ENCODE assay signal across 8 cellular contexts in genomic region chr4:75895744-75896314, GRCh38. TPM values are rescaled to one million over a fixed set of nuclear protein-coding genes. Genes with fewer than 3 reads are reported as not detected.
DNase-seq lines count a peak whose midpoint lies in the region; ATAC-seq and TF ChIP-seq lines count a peak whose summit lies in the region.

No MANE protein-coding gene starts in this region.

- CTCF ChIA-PET in CD4-positive, alpha-beta memory T cell (lab: Charles Lee; ENCODE audit: partially characterized antibody) = interaction anchor here (0.5 to 5.6 kb wide), 29 partner anchors 9 to 312 kb away, joined by 3 to 37 read pairs (median 4); no protein-coding TSS in a partner anchor
- CTCF ChIA-PET in mammary epithelial cell (lab: Charles Lee; ENCODE audit: low non-redundant PET) = interaction anchor here (0.5 to 0.7 kb wide), 6 partner anchors 13 to 1405 kb away, joined by 3 to 7 read pairs (median 4); partner anchors contain the start of gene NAAA

- intact Hi-C loops in CD4-positive, alpha-beta memory T cell (cut with micrococcal nuclease) = loop anchor here (1.0 kb wide), 2 partner anchors 45 to 171 kb away; partner anchors contain the start of gene NAAA
- intact Hi-C loops in mammary epithelial cell (cut with micrococcal nuclease) = loop anchor here (1.0 to 5.0 kb wide), 3 partner anchors 45 to 201 kb away; partner anchors contain the start of gene NAAA

- H3K23ac ChIP-seq in mesenchymal stem cell (ENCODE audit: low read length in 2 of 2) = no peak overlapping the region

- no peaks in the 10 kb centered on the region for H3K79me2 ChIP-seq in mammary epithelial cell (ENCODE audit: insufficient read depth, low read length)

- no peak overlapping the region for H2AK5ac ChIP-seq in mesenchymal stem cell (ENCODE audit: low read length, severe bottlenecking)

- H2AFZ ChIP-seq in mammary epithelial cell (ENCODE audit: low read depth, low read length) (no peak overlapping the region), mesenchymal stem cell (ENCODE audit: low read depth, low read length) (no peak overlapping the region)

- H3K9me3 ChIP-seq in CD4-positive, alpha-beta memory T cell (ENCODE audit: control insufficient read depth in 1 of 2, low read length in 2 of 2) = no peaks in the 10 kb centered on the region
- no peaks in the 10 kb centered on the region for H3K9me3 ChIP-seq in mammary epithelial cell (replicated peaks; ENCODE audit: insufficient read depth, low read length)
- no peaks in the 10 kb centered on the region for H3K9me3 ChIP-seq in mesenchymal stem cell (ENCODE audit: control insufficient read depth, low read length)

- no peaks in the 10 kb centered on the region for H3K27me3 Mint-ChIP-seq in CD4-positive, alpha-beta memory T cell

- no peak overlapping the region for H3K14ac ChIP-seq in mesenchymal stem cell (ENCODE audit: low read length in 2 of 2)

- H3K27ac ChIP-seq in CD4-positive, alpha-beta memory T cell (ENCODE audit: low read depth, low read length) = no peak overlapping the region
- no peak overlapping the region for H3K27ac ChIP-seq in mammary epithelial cell (ENCODE audit: insufficient read depth, low read depth, low read length)
- no peak overlapping the region for H3K27ac ChIP-seq in mesenchymal stem cell (ENCODE audit: low read length, poor library complexity, severe bottlenecking)

- TF ChIP-seq CTCF in mammary epithelial cell (conservative IDR thresholded peaks at IDR 0.05 in 1 of 2, IDR thresholded peaks at IDR 0.05 in 1 of 2; ENCODE audit: extremely low read depth in 1 of 2, insufficient read depth in 1 of 2, low read depth in 1 of 2, low read length in 2 of 2) = peak; percentile 46 to 62

- no peak overlapping the region for H3K4me2 ChIP-seq in mammary epithelial cell (ENCODE audit: insufficient read depth, low read depth, low read length)
- no peak overlapping the region for H3K4me2 ChIP-seq in mesenchymal stem cell (ENCODE audit: low read length, poor library complexity, severe bottlenecking)

- no peak overlapping the region for H3K9ac ChIP-seq in mammary epithelial cell (ENCODE audit: insufficient read depth, low read length)
- H3K9ac ChIP-seq in mesenchymal stem cell (ENCODE audit: low read length) = no peak overlapping the region

- BruUV-seq in mammary epithelial cell (replicated peaks; lab: Mats Ljungman, UMichigan) = no TSS peak

- H3K4ac ChIP-seq in mesenchymal stem cell (ENCODE audit: low read depth in 1 of 2, low read length in 2 of 2) = no peak overlapping the region

- no peak overlapping the region for H2BK120ac ChIP-seq in mesenchymal stem cell (ENCODE audit: low read depth, low read length)

- H3K4me1 Mint-ChIP-seq in CD4-positive, alpha-beta memory T cell = peaks cover 0 to 3% (median under 1%) of the 10 kb centered on the region in 4 donors

- no peaks in the 10 kb centered on the region for H3K27me3 ChIP-seq in CD4-positive, alpha-beta memory T cell (ENCODE audit: insufficient read depth, low read length)
- H3K27me3 ChIP-seq in mammary epithelial cell (ENCODE audit: insufficient read depth, low read length) (no peaks in the 10 kb centered on the region), mesenchymal stem cell (ENCODE audit: control insufficient read depth in 1 of 2, insufficient read depth in 1 of 2, low read length in 2 of 2) (peaks cover 0 to 15% of the 10 kb centered on the region in 2 experiments)

- peak; percentile 60 for ATAC-seq in GM18907 (IDR thresholded peaks at IDR 0.05; ENCODE audit: unreplicated experiment)
- ATAC-seq in GM19328 (IDR thresholded peaks at IDR 0.05; ENCODE audit: unreplicated experiment) = no peak

- H2BK5ac ChIP-seq in mesenchymal stem cell (ENCODE audit: low read depth, low read length, poor library complexity, severe bottlenecking) = no peak overlapping the region

- no peaks in the 10 kb centered on the region for H4K20me1 ChIP-seq in mammary epithelial cell (ENCODE audit: insufficient read depth, low read length)

- no peak overlapping the region for H4K91ac ChIP-seq in mesenchymal stem cell (ENCODE audit: low read length)

- no peak overlapping the region for H2BK15ac ChIP-seq in mesenchymal stem cell (ENCODE audit: low read depth, poor library complexity, severe bottlenecking)

- DNase-seq in CD4-positive, alpha-beta memory T cell = peak in 4 of 5 donors; percentile 26 to 49 (median 36)
- DNase-seq in NCI-H460 (ENCODE audit: extremely low read depth, low read depth) (peak; percentile 24), mammary epithelial cell (peak; percentile 11), mesenchymal stem cell (peak; percentile 22), NCI-H2107 treated with DMSO at 0.1 percent for 48 hours (lab: John Stamatoyannopoulos, UW; ENCODE audit: unreplicated experiment) (no peak), amniotic stem cell (lab: John Stamatoyannopoulos, UW) (no peak)

- no peaks in the 10 kb centered on the region for H3K79me1 ChIP-seq in mesenchymal stem cell (replicated peaks; ENCODE audit: low read length, poor library complexity, severe bottlenecking)

- 46% methylated on average over 4 of the region's 4 CpGs for WGBS in mammary epithelial cell (ENCODE audit: low coverage, missing lambda C conversion rate)
- WGBS in mesenchymal stem cell = 36% methylated on average over 4 of the region's 4 CpGs

- no peak overlapping the region for H3K4me3 ChIP-seq in CD4-positive, alpha-beta memory T cell (ENCODE audit: low read length in 2 of 2)
- H3K4me3 ChIP-seq in mammary epithelial cell (replicated peaks in 1 of 3; ENCODE audit: insufficient read depth in 1 of 3, low read depth in 2 of 3, low read length in 3 of 3) (no peak overlapping the region), mesenchymal stem cell (ENCODE audit: insufficient read depth in 1 of 2, low read depth in 1 of 2, low read length in 2 of 2) (no peak overlapping the region)

- peaks cover 0 to 2% (median 0%) of the 10 kb centered on the region in 8 donors for H3K9me3 Mint-ChIP-seq in CD4-positive, alpha-beta memory T cell

- H3K4me1 ChIP-seq in CD4-positive, alpha-beta memory T cell (ENCODE audit: insufficient read depth, low read length) = no peaks in the 10 kb centered on the region
- H3K4me1 ChIP-seq in mammary epithelial cell (ENCODE audit: insufficient read depth, low read length) (no peaks in the 10 kb centered on the region), mesenchymal stem cell (ENCODE audit: control insufficient read depth, insufficient read depth, low read depth, low read length) (no peaks in the 10 kb centered on the region)

- H3K36me3 Mint-ChIP-seq in CD4-positive, alpha-beta memory T cell = no peaks in the 10 kb centered on the region

- no peaks in the 10 kb centered on the region for H3K36me3 ChIP-seq in CD4-positive, alpha-beta memory T cell (ENCODE audit: insufficient read depth, low read length)
- H3K36me3 ChIP-seq in mammary epithelial cell (ENCODE audit: insufficient read depth, low read length) (no peaks in the 10 kb centered on the region), mesenchymal stem cell (ENCODE audit: control insufficient read depth in 1 of 2, insufficient read depth in 2 of 2, low read depth in 1 of 2, low read length in 2 of 2) (no peaks in the 10 kb centered on the region)

- no peak overlapping the region for H3K18ac ChIP-seq in mesenchymal stem cell (ENCODE audit: low read depth in 1 of 2, low read length in 2 of 2)

- no peak overlapping the region for H4K8ac ChIP-seq in mesenchymal stem cell (ENCODE audit: low read length)

- no peak overlapping the region for H3K27ac Mint-ChIP-seq in CD4-positive, alpha-beta memory T cell

- H3K4me3 Mint-ChIP-seq in CD4-positive, alpha-beta memory T cell = no peak overlapping the region

- dilution Hi-C loops in mammary epithelial cell (cut with HindIII; ENCODE audit: low sequenced_read_pairs) = no loop called here

- POLR2A ChIA-PET in CD4-positive, alpha-beta memory T cell (lab: Charles Lee; ENCODE audit: partially characterized antibody) = no interaction called here

- in situ Hi-C loops in mammary epithelial cell (cut with MboI; ENCODE audit: low sequenced_read_pairs in 2 of 2) = no loop called here

- no peak overlapping the region for H2BK12ac ChIP-seq in mesenchymal stem cell (ENCODE audit: low read length in 2 of 2)

RNA-seq across cellular contexts. Expression of gene PPEF2, which starts 6.4 kb away (rescaled TPM):
- total RNA-seq in CD4-positive, alpha-beta memory T cell = under 1 TPM; 0.36 to 0.41 TPM
- not detected for polyA plus RNA-seq in CD4-positive, alpha-beta memory T cell
- not detected in 2 replicates for total RNA-seq in NCI-H460 (2014; rRNA removed; shearing (Covaris generic))
- polyA plus RNA-seq in NCI-H460 (2014; cell fraction: nucleus; rRNA removed) = not detected in 2 replicates
- not detected for total RNA-seq in mammary epithelial cell
- not detected for polyA plus RNA-seq in mammary epithelial cell
- polyA minus RNA-seq in mammary epithelial cell = not detected
- not detected for polyA plus RNA-seq in mesenchymal stem cell (2013, experiment 1 of 2)
- not detected for polyA plus RNA-seq in mesenchymal stem cell (2013, experiment 2 of 2)

RNA-seq across cellular contexts. Expression of gene NAAA, which starts 45.0 kb away (rescaled TPM):
- 10 to 100 TPM; 86.1 to 92.2 TPM for total RNA-seq in CD4-positive, alpha-beta memory T cell
- polyA plus RNA-seq in CD4-positive, alpha-beta memory T cell = 100 to 1,000 TPM; 115 to 141 TPM
- total RNA-seq in NCI-H460 (2014; rRNA removed; shearing (Covaris generic)) = 14.2 and 17.6 TPM in 2 replicates
- polyA plus RNA-seq in NCI-H460 (2014; cell fraction: nucleus; rRNA removed) = 58.9 and 88.6 TPM in 2 replicates
- total RNA-seq in mammary epithelial cell = 10 to 100 TPM; 16.1 to 21.3 TPM
- polyA plus RNA-seq in mammary epithelial cell = 7.4 TPM
- not detected for polyA minus RNA-seq in mammary epithelial cell
- polyA plus RNA-seq in mesenchymal stem cell (2013, experiment 1 of 2) = 33.1 TPM
- polyA plus RNA-seq in mesenchymal stem cell (2013, experiment 2 of 2) = 35.5 TPM

Comparison
In these comparisons a context has a peak if more than half of its experiments do, and no peak if none do; other contexts are left out.
1. DNase-seq: peak in CD4-positive, alpha-beta memory T cell (4 of 5), NCI-H460 (single experiment), mammary epithelial cell (single experiment) and mesenchymal stem cell (single experiment); none in NCI-H2107 treated with DMSO at 0.1 percent for 48 hours (single experiment) and amniotic stem cell (single experiment).